In the genomic region with DNA sequence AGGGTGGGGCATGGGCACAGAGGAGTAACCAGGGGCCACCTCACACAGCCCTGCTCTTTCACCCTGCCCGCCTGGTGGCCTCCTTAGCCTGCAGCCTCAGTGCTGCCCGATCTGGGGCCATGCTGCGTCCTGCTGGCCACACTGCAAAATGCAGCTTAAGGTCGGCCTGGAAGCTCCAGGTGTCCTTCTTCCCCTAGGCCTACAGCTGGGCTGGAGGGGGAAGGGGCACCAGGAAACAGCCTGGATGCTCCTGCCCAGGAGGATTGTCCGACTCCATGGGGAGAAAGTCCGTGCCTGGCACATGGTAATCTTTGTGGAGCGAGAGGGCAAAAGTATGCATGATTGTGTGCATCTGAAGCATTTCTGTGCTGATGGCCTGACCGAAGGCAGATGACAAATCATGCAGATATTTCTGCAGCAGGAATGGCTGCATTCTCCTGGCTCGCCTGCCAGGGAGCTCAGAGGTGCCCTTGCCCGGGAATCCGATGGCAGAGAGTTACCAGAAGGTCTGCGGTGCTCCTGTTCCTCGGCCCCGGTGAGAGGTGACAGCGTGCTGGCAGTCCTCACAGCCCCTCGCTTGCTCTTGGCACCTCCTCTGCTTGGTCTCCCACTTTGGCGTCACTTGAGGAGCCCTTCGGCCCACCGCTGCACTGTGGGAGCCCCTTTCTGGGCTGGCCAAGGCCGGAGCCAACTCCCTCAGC, we compare ENCODE assay signal across 10 cellular contexts. TPM values are rescaled to one million over a fixed set of nuclear protein-coding genes. Genes with fewer than 3 reads are reported as not detected.
A peak's percentile ranks its signal among the peaks of the same experiment; 100 is the strongest.
DNase-seq lines count a peak whose midpoint lies in the region; ATAC-seq, FAIRE-seq and TF ChIP-seq lines count a peak whose summit lies in the region.
"Had no signal": no experiment of that assay in that cellular context is flagged by ENCODE, and none has a peak within 500 bp of the region (broad histone marks: within the 10 kb centered on the region; RNA-seq: fewer than 3 reads in every experiment).

No MANE protein-coding gene starts in this region.

- H2AFZ ChIP-seq in K562 (ENCODE audit: low read depth, low read length), result no peak overlapping the region
- no peak overlapping the region for H2AFZ ChIP-seq in mesenchymal stem cell (ENCODE audit: low read depth, low read length)

- no peak overlapping the region for H2BK5ac ChIP-seq in mesenchymal stem cell (ENCODE audit: low read depth, low read length, poor library complexity, severe bottlenecking)

- H3K79me1 ChIP-seq in mesenchymal stem cell (replicated peaks; ENCODE audit: low read length, poor library complexity, severe bottlenecking), result no peaks in the 10 kb centered on the region

- H3K27ac ChIP-seq in K562 (ENCODE audit: extremely low read depth, low read depth, low read length) (no peak overlapping the region), mesenchymal stem cell (ENCODE audit: low read length, poor library complexity, severe bottlenecking) (peak overlapping the region; percentile 30)

- H2BK15ac ChIP-seq in mesenchymal stem cell (ENCODE audit: low read depth, poor library complexity, severe bottlenecking), result no peak overlapping the region

- no peak for TF ChIP-seq EP300 in K562 (IDR thresholded peaks at IDR 0.05; ENCODE audit: low read length)

- no peaks in the 10 kb centered on the region for H3K36me3 ChIP-seq in K562 (ENCODE audit: control insufficient read depth, insufficient read depth, low read length)
- H3K36me3 ChIP-seq in mesenchymal stem cell (ENCODE audit: control insufficient read depth in 1 of 2, insufficient read depth in 2 of 2, low read depth in 1 of 2, low read length in 2 of 2), result no peaks in the 10 kb centered on the region

- peak; percentile 52 for TF ChIP-seq CTCF in LNCAP (IDR thresholded peaks at IDR 0.05)
- peak; percentile 30 to 75 (median 51); a peak in 5 of 6 replicates for TF ChIP-seq CTCF in K562 (IDR thresholded peaks at IDR 0.05 in 2 of 3, conservative IDR thresholded peaks at IDR 0.05 in 1 of 3; ENCODE audit: insufficient read depth in 2 of 3, low read depth in 1 of 3, low read length in 3 of 3)

- no peak for TF ChIP-seq POLR2A in K562 (conservative IDR thresholded peaks at IDR 0.05)

- no peak overlapping the region for H3K4ac ChIP-seq in mesenchymal stem cell (ENCODE audit: low read depth in 1 of 2, low read length in 2 of 2)

- TF ChIP-seq RAD21 in K562 (CRISPR knock-in tag; conservative IDR thresholded peaks at IDR 0.05 in 1 of 2, IDR thresholded peaks at IDR 0.05 in 1 of 2), result peak in 1 of 2 experiments; percentile 49; a peak in 2 of 4 replicates

- H4K20me1 ChIP-seq in K562 (replicated peaks; ENCODE audit: control insufficient read depth, insufficient read depth, low read length), result no peaks in the 10 kb centered on the region

- H3K79me2 ChIP-seq in K562 (ENCODE audit: control insufficient read depth, insufficient read depth, low read length), result no peaks in the 10 kb centered on the region

- H2AK5ac ChIP-seq in mesenchymal stem cell (ENCODE audit: low read length, severe bottlenecking), result no peak overlapping the region

- no TSS peak for BruUV-seq in K562 (replicated peaks; lab: Mats Ljungman, UMichigan)

- no peak overlapping the region for H2BK12ac ChIP-seq in mesenchymal stem cell (ENCODE audit: low read length in 2 of 2)

- ATAC-seq in K562 (peak; percentile 94), HG03139 (IDR thresholded peaks at IDR 0.05; ENCODE audit: unreplicated experiment) (no peak)

- no peak overlapping the region for H3K14ac ChIP-seq in mesenchymal stem cell (ENCODE audit: low read length in 2 of 2)

- in situ Hi-C loops in K562 (cut with MboI), result no loop called here

- intact Hi-C loops in K562 (cut with micrococcal nuclease), result loop anchor here (5.0 kb wide), 1 partner anchor 77 kb away; no protein-coding TSS in a partner anchor

- H3K18ac ChIP-seq in mesenchymal stem cell (ENCODE audit: low read depth in 1 of 2, low read length in 2 of 2), result no peak overlapping the region

- H3K4me1 ChIP-seq in K562 (replicated peaks in 1 of 2; ENCODE audit: control insufficient read depth in 2 of 2, insufficient read depth in 2 of 2, low read length in 2 of 2) (peaks cover 0 to 6% of the 10 kb centered on the region in 2 experiments; a peak in 1 of 5 replicates), mesenchymal stem cell (ENCODE audit: control insufficient read depth, insufficient read depth, low read depth, low read length) (peaks cover 30% of the 10 kb centered on the region)

- FAIRE-seq in K562 (lab: Jason Lieb, UNC), result no peak

- H2BK120ac ChIP-seq in mesenchymal stem cell (ENCODE audit: low read depth, low read length), result no peak overlapping the region

- H3K9me3 ChIP-seq in K562 (replicated peaks; ENCODE audit: control insufficient read depth, insufficient read depth, low read depth, low read length) (no peaks in the 10 kb centered on the region), mesenchymal stem cell (ENCODE audit: control insufficient read depth, low read length) (no peaks in the 10 kb centered on the region)

- H3K9ac ChIP-seq in K562 (ENCODE audit: insufficient read depth in 1 of 2, low read depth in 2 of 2, low read length in 2 of 2) (no peak overlapping the region), mesenchymal stem cell (ENCODE audit: low read length) (no peak overlapping the region)

- H3K4me3 ChIP-seq in K562, result no peak overlapping the region
- no peak overlapping the region for H3K4me3 ChIP-seq in mesenchymal stem cell (ENCODE audit: insufficient read depth in 1 of 2, low read depth in 1 of 2, low read length in 2 of 2)

- no peak overlapping the region for H3K4me2 ChIP-seq in K562 (ENCODE audit: insufficient read depth, low read length)
- H3K4me2 ChIP-seq in mesenchymal stem cell (ENCODE audit: low read length, poor library complexity, severe bottlenecking), result no peak overlapping the region

- POLR2A ChIA-PET in K562 (lab: Yijun Ruan, JAX), result interaction anchor here (0.8 kb wide), 1 partner anchor 12 kb away, joined by 3 read pairs; no protein-coding TSS in a partner anchor

- DNase-seq in NCI-H146 (lab: John Stamatoyannopoulos, UW) (peak; percentile 31), NCI-H146 treated with DMSO at 0.1 percent for 48 hours (lab: John Stamatoyannopoulos, UW; ENCODE audit: unreplicated experiment) (no peak), K562 (ENCODE audit: extremely low read depth in 1 of 4, low spot score in 3 of 4) (peak; percentile 21 to 44 (median 24)), mesenchymal stem cell (peak; percentile 59), NCI-H2081 treated with DMSO at 0.1 percent for 48 hours (lab: John Stamatoyannopoulos, UW) (no peak), NCI-H2227 (lab: John Stamatoyannopoulos, UW; ENCODE audit: unreplicated experiment) (no peak)

- H4K91ac ChIP-seq in mesenchymal stem cell (ENCODE audit: low read length), result no peak overlapping the region

- peaks cover 0 to 13% of the 10 kb centered on the region in 2 experiments; a peak in 1 of 5 replicates for H3K27me3 ChIP-seq in K562 (ENCODE audit: control insufficient read depth in 2 of 2, insufficient read depth in 2 of 2, low read length in 2 of 2)
- H3K27me3 ChIP-seq in mesenchymal stem cell (ENCODE audit: control insufficient read depth in 1 of 2, insufficient read depth in 1 of 2, low read length in 2 of 2), result peaks cover 0 to 9% of the 10 kb centered on the region in 2 experiments

- no peaks in the 10 kb centered on the region for H3K9me1 ChIP-seq in K562 (ENCODE audit: control insufficient read depth, insufficient read depth, low read length)

- CTCF ChIA-PET in K562 (lab: Yijun Ruan, JAX; ENCODE audit: low intra/inter-chr PET ratio), result no interaction called here

- 13% methylated on average over 12 of the region's 20 CpGs for WGBS in K562 (ENCODE audit: insufficient coverage, low coverage, missing lambda C conversion rate)
- WGBS in mesenchymal stem cell, result 72% methylated on average over 20 of the region's 20 CpGs

- H3K23ac ChIP-seq in mesenchymal stem cell (ENCODE audit: low read length in 2 of 2), result no peak overlapping the region

- H4K8ac ChIP-seq in mesenchymal stem cell (ENCODE audit: low read length), result no peak overlapping the region

TF ChIP-seq in K562, 482 proteins besides CTCF, POLR2A, EP300 and RAD21 (continues in another document):
- TF ChIP-seq NCOA1 (IDR thresholded peaks at IDR 0.05; ENCODE audit: low read depth), result no peak

RNA-seq across cellular contexts. Expression of gene ALPP, which starts 12.8 kb away (rescaled TPM):
- not detected in 2 replicates for total RNA-seq in K562 (2011; cell fraction: chromatin; rRNA removed; ENCODE audit: low replicate concordance)
- total RNA-seq in K562 (2011; cell fraction: nucleolus; rRNA removed), result not detected in 2 replicates
- total RNA-seq in K562 (2011; cell fraction: nucleoplasm; rRNA removed), result not detected in 2 replicates
- not detected in 2 replicates for total RNA-seq in K562 (2014; rRNA removed)
- total RNA-seq in K562 (2014; rRNA removed; fragmentation: Illumina TruSeq; extraction: Trizol), result not detected in 2 replicates
- total RNA-seq in K562 (2015; rRNA removed; fragmentation: Illumina TruSeq; extraction: Trizol), result not detected in 2 replicates
- total RNA-seq in K562 (2021), result not detected in 2 replicates
- polyA plus RNA-seq in K562 (2011; rRNA removed), result not detected in 2 replicates
- not detected in 2 replicates for polyA plus RNA-seq in K562 (2011; cell fraction: cytosol; rRNA removed)
- polyA plus RNA-seq in K562 (2011; cell fraction: nucleus; rRNA removed), result not detected in 2 replicates
- polyA plus RNA-seq in K562 (2012), result not detected in 2 replicates
- not detected in 2 replicates for polyA plus RNA-seq in K562 (2014; fragmentation: Illumina TruSeq; extraction: Trizol)
- not detected for polyA plus RNA-seq in K562 (2014; fragmentation: Nextera tagmentation; extraction: Ambion mirVana)
- 0.03 TPM in 1 of 2 replicates, not detected in the other for polyA plus RNA-seq in K562 (2014; rRNA removed)
- polyA minus RNA-seq in K562 (2011; rRNA and poly(A)+ RNA removed), result not detected in 2 replicates
- not detected in 2 replicates for polyA minus RNA-seq in K562 (2011; cell fraction: cytosol; rRNA and poly(A)+ RNA removed)
- polyA minus RNA-seq in K562 (2011; cell fraction: nucleus; rRNA and poly(A)+ RNA removed), result not detected in 2 replicates
- not detected for polyA plus RNA-seq in mesenchymal stem cell (2013, experiment 1 of 2)
- polyA plus RNA-seq in mesenchymal stem cell (2013, experiment 2 of 2), result not detected
- total RNA-seq: activated CD8-positive, alpha-beta memory T cell treated with anti-CD3 and anti-CD28 coated beads for 36 hours; pulmonary artery endothelial cell had no signal

RNA-seq across cellular contexts. Expression of gene ALPG, which starts 40.9 kb away (rescaled TPM):
- not detected in 2 replicates for total RNA-seq in K562 (2011; cell fraction: chromatin; rRNA removed; ENCODE audit: low replicate concordance)
- not detected in 2 replicates for total RNA-seq in K562 (2011; cell fraction: nucleolus; rRNA removed)
- not detected in 2 replicates for total RNA-seq in K562 (2011; cell fraction: nucleoplasm; rRNA removed)
- total RNA-seq in K562 (2014; rRNA removed) (not detected in 2 replicates), K562 (2014; rRNA removed; fragmentation: Illumina TruSeq; extraction: Trizol) (not detected in 2 replicates), K562 (2015; rRNA removed; fragmentation: Illumina TruSeq; extraction: Trizol) (not detected in 2 replicates), K562 (2021) (not detected in 2 replicates)
- polyA plus RNA-seq in K562 (2011; rRNA removed) (not detected in 2 replicates), K562 (2014; fragmentation: Illumina TruSeq; extraction: Trizol) (not detected in 2 replicates), K562 (2014; fragmentation: Nextera tagmentation; extraction: Ambion mirVana) (not detected), K562 (2014; rRNA removed) (not detected in 2 replicates)
- not detected in 2 replicates for polyA plus RNA-seq in K562 (2011; cell fraction: cytosol; rRNA removed)
- not detected in 2 replicates for polyA plus RNA-seq in K562 (2011; cell fraction: nucleus; rRNA removed)
- polyA plus RNA-seq in K562 (2012), result not detected in 2 replicates
- not detected in 2 replicates for polyA minus RNA-seq in K562 (2011; rRNA and poly(A)+ RNA removed)
- polyA minus RNA-seq in K562 (2011; cell fraction: cytosol; rRNA and poly(A)+ RNA removed), result not detected in 2 replicates
- polyA minus RNA-seq in K562 (2011; cell fraction: nucleus; rRNA and poly(A)+ RNA removed), result not detected in 2 replicates
- polyA plus RNA-seq in mesenchymal stem cell (2013, experiment 1 of 2), result not detected
- polyA plus RNA-seq in mesenchymal stem cell (2013, experiment 2 of 2), result not detected
- total RNA-seq: activated CD8-positive, alpha-beta memory T cell treated with anti-CD3 and anti-CD28 coated beads for 36 hours; pulmonary artery endothelial cell had no signal

Comparison
In these comparisons a context has a peak if more than half of its experiments do, and no peak if none do; other contexts are left out.
1. DNase-seq: peak in NCI-H146 (single experiment), K562 (4 of 4) and mesenchymal stem cell (single experiment); none in NCI-H146 treated with DMSO at 0.1 percent for 48 hours (single experiment), NCI-H2081 treated with DMSO at 0.1 percent for 48 hours (single experiment) and NCI-H2227 (single experiment).